Comparison of ENCODE assay signal across 31 cellular contexts in the genomic region with DNA sequence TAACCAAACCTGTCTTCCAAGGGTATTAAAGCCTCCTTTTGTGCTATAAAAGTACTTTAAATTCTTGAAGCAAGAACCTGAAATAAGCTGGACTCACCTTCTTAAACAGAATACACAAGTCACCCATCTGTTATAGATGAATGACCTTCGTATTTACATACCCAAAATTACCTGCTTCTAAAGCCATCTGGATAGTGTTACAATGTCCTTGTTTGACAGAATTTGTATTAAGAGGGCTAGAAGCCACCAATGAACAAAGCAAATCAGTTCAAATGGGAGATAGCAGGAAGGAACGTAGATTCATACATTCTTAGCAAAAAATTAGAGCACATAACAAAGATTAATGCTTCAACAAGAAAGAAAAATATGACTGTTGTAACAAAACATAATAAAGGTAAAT. TPM values are rescaled to one million over a fixed set of nuclear protein-coding genes. Genes with fewer than 3 reads are reported as not detected.
"Had no signal": no experiment of that assay in that cellular context is flagged by ENCODE, and none has a peak within 500 bp of the region (broad histone marks: within the 10 kb centered on the region; RNA-seq: fewer than 3 reads in every experiment).

No MANE protein-coding gene starts in this region.

- H3K27ac ChIP-seq: ascending aorta, breast epithelium, cardiac muscle cell, esophagus squamous epithelium, gastroesophageal sphincter, heart right ventricle, hepatocyte had no signal

- H3K79me2 ChIP-seq: hepatocyte had no signal

- H3K4me3 ChIP-seq: ascending aorta, breast epithelium, cardiac muscle cell, esophagus squamous epithelium, gastroesophageal sphincter, heart right ventricle, hepatocyte had no signal

- ATAC-seq: activated naive CD4-positive, alpha-beta T cell treated with anti-CD3 and anti-CD28 coated beads, Interleukin-2, amount 50 U/mL, for 72 hours; activated T-cell treated with anti-CD3 and anti-CD28 coated beads, Interleukin-2, amount 50 U/mL, for 72 hours; effector memory CD8-positive, alpha-beta T cell; gastroesophageal sphincter; heart right ventricle; WTC11 had no signal

- H3K36me3 ChIP-seq: ascending aorta, breast epithelium, cardiac muscle cell, esophagus squamous epithelium, gastroesophageal sphincter, heart right ventricle had no signal

- DNase-seq: activated CD4-positive, alpha-beta memory T cell treated with anti-CD3 and anti-CD28 coated beads, Interleukin-2, amount 10 ng/mL, durations not matched to agents 7 days and 5 days; activated CD4-positive, alpha-beta T cell treated with anti-CD3 and anti-CD28 coated beads for 1 hour; activated CD4-positive, alpha-beta T cell treated with anti-CD3 and anti-CD28 coated beads for 4 hours; activated CD4-positive, alpha-beta T cell treated with anti-CD3 and anti-CD28 coated beads, Interleukin-2, amount 10 ng/mL, durations not matched to agents 7 days and 5 days; activated CD4-positive, alpha-beta T cell treated with anti-CD3 and anti-CD28 coated beads, Interleukin-2, amount 50 U/mL, for 4 hours; activated CD8-positive, alpha-beta memory T cell treated with anti-CD3 and anti-CD28 coated beads, Interleukin-2, amount 50 U/mL, for 48 hours; activated gamma-delta T cell; activated naive CD4-positive, alpha-beta T cell; activated naive CD4-positive, alpha-beta T cell treated with anti-CD3 and anti-CD28 coated beads, Interleukin-2, amount 10 ng/mL, durations not matched to agents 7 days and 5 days; activated naive CD8-positive, alpha-beta T cell treated with anti-CD3 and anti-CD28 coated beads, Interleukin-2, amount 10 ng/mL, durations not matched to agents 7 days and 5 days; activated T-cell treated with anti-CD3 and anti-CD28 coated beads for 4 hours; activated T-cell treated with anti-CD3 and anti-CD28 coated beads, Interleukin-2, amount 50 U/mL, for 24 hours; activated T-cell treated with anti-CD3 and anti-CD28 coated beads, Interleukin-2, amount 50 U/mL, for 72 hours; central memory CD4-positive, alpha-beta T cell; cortex of kidney; dermis blood vessel endothelial cell; effector CD4-positive, alpha-beta T cell; effector memory CD8-positive, alpha-beta T cell; erythroblast; esophagus squamous epithelium; foreskin melanocyte; heart right ventricle had no signal

- H3K4me2 ChIP-seq: hepatocyte had no signal

- H2AFZ ChIP-seq: hepatocyte had no signal

- H3K27me3 ChIP-seq: ascending aorta, breast epithelium, cardiac muscle cell, esophagus squamous epithelium, gastroesophageal sphincter, heart right ventricle, hepatocyte had no signal

- H3K4me1 ChIP-seq: ascending aorta, breast epithelium, gastroesophageal sphincter, heart right ventricle had no signal

- H3K9me3 ChIP-seq: ascending aorta, breast epithelium, esophagus squamous epithelium, gastroesophageal sphincter, heart right ventricle had no signal

RNA-seq across cellular contexts. Expression of a gene that starts 33.7 kb away (rescaled TPM):
- total RNA-seq: chondrocyte had no signal
- polyA plus RNA-seq: fibroblast of lung had no signal
